ENCODE assay signal across 1 cellular context in the genomic region with DNA sequence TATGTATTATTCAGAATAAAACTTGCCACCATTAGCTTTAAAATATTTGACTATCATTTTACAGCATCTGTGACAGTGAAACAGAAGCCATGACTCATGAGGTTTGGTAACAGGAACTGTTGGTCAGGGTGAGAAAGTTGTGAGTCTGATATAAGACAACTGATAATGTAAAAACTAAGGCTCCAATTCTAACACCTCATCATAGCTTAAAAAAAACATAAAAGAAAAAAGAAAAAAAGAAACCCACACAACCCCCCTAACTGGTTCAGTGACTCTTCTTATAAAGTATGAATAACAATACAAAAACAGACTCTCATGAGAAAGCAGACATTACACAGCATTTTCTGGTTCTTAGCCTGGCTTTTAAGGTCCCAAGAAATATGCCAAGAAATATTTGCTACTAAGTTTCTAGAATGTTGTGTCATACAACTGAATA.
TF ChIP-seq lines count a peak whose summit lies in the region.

No MANE protein-coding gene starts in this region.

TF ChIP-seq in GM12878, 131 proteins besides CTCF, POLR2A, EP300 and RAD21 (continued from another document):
- TF ChIP-seq ATF2 (IDR thresholded peaks at IDR 0.05; ENCODE audit: low read length): peak; percentile 45; the same call in 1 of the 2 replicates
- peak; percentile 62; the same call in 1 of the 2 replicates for TF ChIP-seq DPF2 (IDR thresholded peaks at IDR 0.05)
- TF ChIP-seq HDAC6 (IDR thresholded peaks at IDR 0.05; ENCODE audit: unreplicated experiment): no peak
- TF ChIP-seq IRF5 (IDR thresholded peaks at IDR 0.05; ENCODE audit: borderline replicate concordance): no peak
- TF ChIP-seq RUNX3 (IDR thresholded peaks at IDR 0.05; ENCODE audit: low read length): peak; percentile 89
- TF ChIP-seq BRCA1 (IDR thresholded peaks at IDR 0.05; ENCODE audit: low read depth, low read length): no peak
- peak; percentile 41; the same call in 1 of the 2 replicates for TF ChIP-seq CREB1 (IDR thresholded peaks at IDR 0.05; ENCODE audit: low read depth)
- TF ChIP-seq SMAD1 (IDR thresholded peaks at IDR 0.05; ENCODE audit: low read depth, partially characterized antibody): peak; percentile 37
- TF ChIP-seq NFIC (IDR thresholded peaks at IDR 0.05; ENCODE audit: low read depth, low read length): peak; percentile 80
- TF ChIP-seq SKIL (IDR thresholded peaks at IDR 0.05; ENCODE audit: low read depth, poor library complexity, severe bottlenecking): peak; percentile 73
- TF ChIP-seq ATF7 (IDR thresholded peaks at IDR 0.05; ENCODE audit: low read depth): peak; percentile 96
